Comparison of ENCODE assay signal across 27 cellular contexts in the genomic region with DNA sequence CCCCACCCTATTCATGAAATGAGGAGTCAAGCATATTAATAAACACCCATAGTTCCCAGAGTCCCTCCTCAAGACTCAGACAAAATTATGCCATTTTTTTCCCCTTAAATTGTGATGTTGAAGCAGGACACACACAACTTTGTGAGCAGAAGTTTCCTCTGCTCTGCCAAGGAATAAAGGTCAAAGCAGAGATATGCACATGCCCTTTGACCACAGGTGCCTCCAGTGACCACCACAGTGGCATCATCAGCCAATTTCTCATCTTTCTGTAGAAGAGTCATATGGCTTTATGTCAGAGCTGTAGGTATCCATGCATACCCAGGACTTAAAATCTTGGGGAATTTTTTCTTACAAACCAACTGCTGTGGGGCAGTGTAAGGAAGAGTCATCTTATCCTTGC.
"Had no signal": no experiment of that assay in that cellular context is flagged by ENCODE, and none has a peak within 500 bp of the region (broad histone marks: within the 10 kb centered on the region; RNA-seq: fewer than 3 reads in every experiment).

No MANE protein-coding gene starts in this region.

- H3K4me1 ChIP-seq: testis, thyroid gland, uterus had no signal

- FAIRE-seq: urothelium cell line had no signal

- ATAC-seq: stimulated activated effector memory CD8-positive, alpha-beta T cell treated with anti-CD3 and anti-CD28 coated beads, Interleukin-12 subunit alpha, Interleukin-12 subunit beta, amount 100 ng/mL, for 72 hours; stimulated activated memory B cell treated with anti-CD40 and anti-IgM and Interleukin-4, amounts not matched to agents 10 μg/mL and 1 μg/mL and 100 μg/mL, for 72 hours; stimulated activated naive CD8-positive, alpha-beta T cell treated with anti-CD3 and anti-CD28 coated beads, Interleukin-15, amount 100 ng/mL, for 72 hours; stimulated activated naive CD8-positive, alpha-beta T cell treated with anti-CD3 and anti-CD28 coated beads, Interleukin-15, Interleukin-2, amounts not matched to agents 100 U/mL and 50 U/mL, for 24 hours; upper lobe of right lung had no signal

- H3K27ac ChIP-seq: stomach, testis, thoracic aorta, thyroid gland, tibial artery, upper lobe of left lung, upper lobe of right lung, uterus had no signal

- H3K9me3 ChIP-seq: stomach, suprapubic skin, testis, thoracic aorta, thyroid gland, tibial artery, tibial nerve, transverse colon, upper lobe of left lung, upper lobe of right lung, uterus, vagina had no signal

- H3K4me3 ChIP-seq: stomach, suprapubic skin, testis, thoracic aorta, thyroid gland, tibial artery, tibial nerve, transverse colon, upper lobe of left lung, upper lobe of right lung, uterus, vagina had no signal

- H3K27me3 ChIP-seq: stomach, suprapubic skin, testis, thyroid gland, tibial artery, tibial nerve, transverse colon, upper lobe of left lung, upper lobe of right lung, uterus, vagina had no signal

- DNase-seq: stimulated activated CD4-positive, alpha-beta T cell treated with anti-CD3 and anti-CD28 coated beads, Interleukin-2, amount 100 ng/mL, for 48 hours; stimulated activated CD4-positive, alpha-beta T cell treated with anti-CD3 and anti-CD28 coated beads, Interleukin-4, amount 100 ng/mL, for 1 hour; stimulated activated CD4-positive, alpha-beta T cell treated with anti-CD3 and anti-CD28 coated beads, Interleukin-4, amount 100 ng/mL, for 24 hours; stimulated activated CD4-positive, alpha-beta T cell treated with anti-CD3 and anti-CD28 coated beads, Interleukin-4, amount 100 ng/mL, for 4 hours; stimulated activated CD8-positive, alpha-beta memory T cell treated with anti-CD3 and anti-CD28 coated beads, Interleukin-4, amount 100 ng/mL, for 48 hours; stimulated activated naive B cell treated with anti-CD40 and anti-IgM and Interleukin-4, amounts not matched to agents 10 μg/mL and 1 μg/mL and 100 μg/mL, for 72 hours; stimulated activated naive CD4-positive, alpha-beta T cell; stimulated activated naive CD4-positive, alpha-beta T cell treated with Interleukin-2 at 50 U/mL for 16 hours; stimulated activated naive CD8-positive, alpha-beta T cell treated with anti-CD3 and anti-CD28 coated beads, Interleukin-15, amount 100 ng/mL, for 72 hours; stimulated activated naive CD8-positive, alpha-beta T cell treated with anti-CD3 and anti-CD28 coated beads, Interleukin-15, Interleukin-2, amounts not matched to agents 100 U/mL and 50 U/mL, for 24 hours; stomach; substantia nigra; testis; thyroid gland; tibial artery; transverse colon; trophoblast cell; upper lobe of left lung; upper lobe of right lung; uterus had no signal

- H3K36me3 ChIP-seq: stomach, suprapubic skin, thoracic aorta, thyroid gland, tibial artery, tibial nerve, transverse colon, upper lobe of left lung, upper lobe of right lung, uterus, vagina had no signal
